ENCODE assay signal across 15 cellular contexts in genomic region chr20:35517767-35518166, GRCh38. TPM values are rescaled to one million over a fixed set of nuclear protein-coding genes. Genes with fewer than 3 reads are reported as not detected.
"Had no signal": no experiment of that assay in that cellular context is flagged by ENCODE, and none has a peak within 500 bp of the region (broad histone marks: within the 10 kb centered on the region; RNA-seq: fewer than 3 reads in every experiment).

No MANE protein-coding gene starts in this region.

RNA-seq across cellular contexts. Expression of gene C20orf173, which starts 11.7 kb away (rescaled TPM):
- total RNA-seq: stomach, subcutaneous adipose tissue, suprapubic skin, temporal lobe, thoracic aorta, thyroid gland, tibial nerve, transverse colon, upper lobe of left lung, upper lobe of right lung, ureter, urinary bladder, uterus, vagina had no signal
- polyA plus RNA-seq: stomach, thymus, urinary bladder had no signal
